In the genomic region with DNA sequence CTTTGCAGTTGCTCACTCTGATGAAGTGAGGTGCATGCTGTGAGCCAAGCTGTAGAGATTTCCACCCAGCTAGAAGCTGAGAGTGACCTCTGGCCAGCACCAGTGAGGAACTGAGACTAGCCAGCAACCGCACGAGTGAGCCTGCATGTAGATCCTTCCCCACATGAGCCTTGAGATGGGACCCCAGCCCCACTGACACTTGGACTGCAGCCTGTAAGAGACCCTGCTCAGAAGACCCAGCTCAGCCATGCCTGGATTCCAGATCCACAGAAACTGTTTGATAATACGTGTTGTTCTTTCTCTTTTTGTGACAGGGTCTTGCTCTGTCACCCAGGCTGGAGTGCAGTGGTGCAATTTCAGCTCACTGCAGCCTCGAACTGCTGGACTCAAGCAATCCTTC, we compare ENCODE assay signal across 39 cellular contexts.
"Had no signal": no experiment of that assay in that cellular context is flagged by ENCODE, and none has a peak within 500 bp of the region (broad histone marks: within the 10 kb centered on the region; RNA-seq: fewer than 3 reads in every experiment).

No MANE protein-coding gene starts in this region.

- H3K4me1 ChIP-seq: adrenal gland, ascending aorta, body of pancreas, breast epithelium had no signal

- H3K27me3 ChIP-seq: adrenal gland, ascending aorta, brain microvascular endothelial cell, breast epithelium had no signal

- H3K9me3 ChIP-seq: adrenal gland, ascending aorta, body of pancreas, breast epithelium had no signal

- DNase-seq: activated effector memory CD4-positive, alpha-beta T cell treated with anti-CD3 and anti-CD28 coated beads, Interleukin-2, amount 50 U/mL, for 16 hours; activated effector memory CD4-positive, alpha-beta T cell treated with Interleukin-2 at 50 U/mL for 16 hours; activated gamma-delta T cell; activated gamma-delta T cell treated with Interleukin-2 at 50 U/mL for 16 hours; activated naive CD4-positive, alpha-beta T cell; activated naive CD4-positive, alpha-beta T cell treated with anti-CD3 and anti-CD28 coated beads for 36 hours; activated naive CD4-positive, alpha-beta T cell treated with anti-CD3 and anti-CD28 coated beads, Interleukin-2, amount 10 ng/mL, durations not matched to agents 7 days and 5 days; activated naive CD4-positive, alpha-beta T cell treated with anti-CD3 and anti-CD28 coated beads, Interleukin-2, amount 50 U/mL, for 16 hours; activated naive CD4-positive, alpha-beta T cell treated with Interleukin-2 at 50 U/mL for 16 hours; activated naive CD8-positive, alpha-beta T cell treated with anti-CD3 and anti-CD28 coated beads for 36 hours; activated naive CD8-positive, alpha-beta T cell treated with anti-CD3 and anti-CD28 coated beads, Interleukin-2, amount 10 ng/mL, durations not matched to agents 7 days and 5 days; activated naive CD8-positive, alpha-beta T cell treated with anti-CD3 and anti-CD28 coated beads, Interleukin-2, amount 50 U/mL, for 24 hours; activated T-cell treated with anti-CD3 and anti-CD28 coated beads for 4 hours; activated T-cell treated with anti-CD3 and anti-CD28 coated beads, Interleukin-2, amount 50 U/mL, for 1 hour; activated T-cell treated with anti-CD3 and anti-CD28 coated beads, Interleukin-2, amount 50 U/mL, for 4 hours; activated T-cell treated with anti-CD3 and anti-CD28 coated beads, Interleukin-2, amount 50 U/mL, for 48 hours; activated T-cell treated with anti-CD3 and anti-CD28 coated beads, Interleukin-2, amount 50 U/mL, for 72 hours; amniotic stem cell; amygdala; anterior cingulate cortex; aorta; body of pancreas; brain microvascular endothelial cell; central memory CD4-positive, alpha-beta T cell; cerebellar nuclear complex had no signal

- H3K9me3 Mint-ChIP-seq: activated naive CD4-positive, alpha-beta T cell treated with anti-CD3 and anti-CD28 coated beads, Interleukin-2, amount 50 U/mL, for 24 hours; activated naive CD8-positive, alpha-beta T cell treated with anti-CD3 and anti-CD28 coated beads for 36 hours; activated T-cell treated with anti-CD3 and anti-CD28 coated beads, Interleukin-2, amount 50 U/mL, for 4 hours; central memory CD8-positive, alpha-beta T cell had no signal

- H3K27ac Mint-ChIP-seq: activated naive CD4-positive, alpha-beta T cell treated with anti-CD3 and anti-CD28 coated beads for 36 hours; activated naive CD4-positive, alpha-beta T cell treated with anti-CD3 and anti-CD28 coated beads, Interleukin-2, amount 10 ng/mL, durations not matched to agents 7 days and 5 days; activated naive CD4-positive, alpha-beta T cell treated with anti-CD3 and anti-CD28 coated beads, Interleukin-2, amount 50 U/mL, for 24 hours; activated naive CD4-positive, alpha-beta T cell treated with anti-CD3 and anti-CD28 coated beads, Interleukin-2, amount 50 U/mL, for 72 hours; activated naive CD8-positive, alpha-beta T cell; activated naive CD8-positive, alpha-beta T cell treated with anti-CD3 and anti-CD28 coated beads for 36 hours; activated naive CD8-positive, alpha-beta T cell treated with anti-CD3 and anti-CD28 coated beads, Interleukin-2, amount 10 ng/mL, durations not matched to agents 7 days and 5 days; activated naive CD8-positive, alpha-beta T cell treated with anti-CD3 and anti-CD28 coated beads, Interleukin-2, amount 50 U/mL, for 24 hours; activated T-cell treated with anti-CD3 and anti-CD28 coated beads, Interleukin-2, amount 50 U/mL, for 72 hours; activated T-helper 1 cell treated with anti-CD3 and anti-CD28 coated beads, Interleukin-12 subunit alpha, Interleukin-12 subunit beta, Interleukin-2, Interleukin-4 antibody, amounts not matched to agents 30 ng/mL and 10 ng/mL and 1 ng/mL, durations not matched to agents 14 hours and 24 hours and 36 hours; activated T-helper 17 cell treated with anti-CD3 and anti-CD28 coated beads, Interleukin-2, amount 50 U/mL, for 72 hours; activated T-helper 2 cell treated with anti-CD3 and anti-CD28 coated beads, Interferon-gamma antibody, Interleukin-2, Interleukin-4, amounts not matched to agents 10 μg/mL and 5 μg/mL and 100 μg/mL, durations not matched to agents 14 hours and 24 hours and 36 hours; brain had no signal

- H3K27me3 Mint-ChIP-seq: activated naive CD4-positive, alpha-beta T cell treated with anti-CD3 and anti-CD28 coated beads, Interleukin-2, amount 10 ng/mL, durations not matched to agents 7 days and 5 days; activated naive CD4-positive, alpha-beta T cell treated with anti-CD3 and anti-CD28 coated beads, Interleukin-2, amount 50 U/mL, for 24 hours; activated naive CD8-positive, alpha-beta T cell; activated naive CD8-positive, alpha-beta T cell treated with anti-CD3 and anti-CD28 coated beads for 36 hours; activated naive CD8-positive, alpha-beta T cell treated with anti-CD3 and anti-CD28 coated beads, Interleukin-2, amount 10 ng/mL, durations not matched to agents 7 days and 5 days; activated naive CD8-positive, alpha-beta T cell treated with anti-CD3 and anti-CD28 coated beads, Interleukin-2, amount 50 U/mL, for 24 hours; activated T-helper 17 cell treated with anti-CD3 and anti-CD28 coated beads, Interleukin-2, amount 50 U/mL, for 72 hours; central memory CD8-positive, alpha-beta T cell had no signal

- H3K36me3 ChIP-seq: adrenal gland, ascending aorta, brain microvascular endothelial cell, breast epithelium, cardiac muscle cell had no signal

- H3K4me1 Mint-ChIP-seq: activated naive CD4-positive, alpha-beta T cell treated with anti-CD3 and anti-CD28 coated beads, Interleukin-2, amount 10 ng/mL, durations not matched to agents 7 days and 5 days; activated naive CD4-positive, alpha-beta T cell treated with anti-CD3 and anti-CD28 coated beads, Interleukin-2, amount 50 U/mL, for 24 hours; activated naive CD8-positive, alpha-beta T cell treated with anti-CD3 and anti-CD28 coated beads for 36 hours; activated naive CD8-positive, alpha-beta T cell treated with anti-CD3 and anti-CD28 coated beads, Interleukin-2, amount 10 ng/mL, durations not matched to agents 7 days and 5 days; activated naive CD8-positive, alpha-beta T cell treated with anti-CD3 and anti-CD28 coated beads, Interleukin-2, amount 50 U/mL, for 24 hours; activated T-helper 17 cell treated with anti-CD3 and anti-CD28 coated beads, Interleukin-2, amount 50 U/mL, for 72 hours; central memory CD8-positive, alpha-beta T cell had no signal

- H3K4me3 ChIP-seq: adrenal gland, ascending aorta, body of pancreas, breast epithelium, cardiac muscle cell had no signal

- H3K36me3 Mint-ChIP-seq: activated naive CD4-positive, alpha-beta T cell treated with anti-CD3 and anti-CD28 coated beads, Interleukin-2, amount 10 ng/mL, durations not matched to agents 7 days and 5 days; activated naive CD4-positive, alpha-beta T cell treated with anti-CD3 and anti-CD28 coated beads, Interleukin-2, amount 50 U/mL, for 24 hours; activated naive CD4-positive, alpha-beta T cell treated with anti-CD3 and anti-CD28 coated beads, Interleukin-2, amount 50 U/mL, for 72 hours; activated naive CD8-positive, alpha-beta T cell; activated naive CD8-positive, alpha-beta T cell treated with anti-CD3 and anti-CD28 coated beads for 36 hours; activated naive CD8-positive, alpha-beta T cell treated with anti-CD3 and anti-CD28 coated beads, Interleukin-2, amount 10 ng/mL, durations not matched to agents 7 days and 5 days; brain had no signal

- H3K27ac ChIP-seq: adrenal gland, ascending aorta, body of pancreas, brain microvascular endothelial cell, breast epithelium, cardiac muscle cell had no signal

- FAIRE-seq: astrocyte, bronchial epithelial cell had no signal

- H3K4me3 Mint-ChIP-seq: activated naive CD4-positive, alpha-beta T cell treated with anti-CD3 and anti-CD28 coated beads for 36 hours; activated naive CD4-positive, alpha-beta T cell treated with anti-CD3 and anti-CD28 coated beads, Interleukin-2, amount 10 ng/mL, durations not matched to agents 7 days and 5 days; activated naive CD4-positive, alpha-beta T cell treated with anti-CD3 and anti-CD28 coated beads, Interleukin-2, amount 50 U/mL, for 24 hours; activated naive CD8-positive, alpha-beta T cell; activated naive CD8-positive, alpha-beta T cell treated with anti-CD3 and anti-CD28 coated beads for 36 hours; activated naive CD8-positive, alpha-beta T cell treated with anti-CD3 and anti-CD28 coated beads, Interleukin-2, amount 10 ng/mL, durations not matched to agents 7 days and 5 days; activated naive CD8-positive, alpha-beta T cell treated with anti-CD3 and anti-CD28 coated beads, Interleukin-2, amount 50 U/mL, for 24 hours; activated T-cell treated with anti-CD3 and anti-CD28 coated beads, Interleukin-2, amount 50 U/mL, for 4 hours; activated T-cell treated with anti-CD3 and anti-CD28 coated beads, Interleukin-2, amount 50 U/mL, for 72 hours; activated T-helper 1 cell treated with anti-CD3 and anti-CD28 coated beads, Interleukin-12 subunit alpha, Interleukin-12 subunit beta, Interleukin-2, Interleukin-4 antibody, amounts not matched to agents 30 ng/mL and 10 ng/mL and 1 ng/mL, durations not matched to agents 14 hours and 24 hours and 36 hours; activated T-helper 17 cell treated with anti-CD3 and anti-CD28 coated beads, Interleukin-2, amount 50 U/mL, for 72 hours; brain; central memory CD8-positive, alpha-beta T cell had no signal
